Comparison of ENCODE assay signal across 13 cellular contexts in the genomic region with DNA sequence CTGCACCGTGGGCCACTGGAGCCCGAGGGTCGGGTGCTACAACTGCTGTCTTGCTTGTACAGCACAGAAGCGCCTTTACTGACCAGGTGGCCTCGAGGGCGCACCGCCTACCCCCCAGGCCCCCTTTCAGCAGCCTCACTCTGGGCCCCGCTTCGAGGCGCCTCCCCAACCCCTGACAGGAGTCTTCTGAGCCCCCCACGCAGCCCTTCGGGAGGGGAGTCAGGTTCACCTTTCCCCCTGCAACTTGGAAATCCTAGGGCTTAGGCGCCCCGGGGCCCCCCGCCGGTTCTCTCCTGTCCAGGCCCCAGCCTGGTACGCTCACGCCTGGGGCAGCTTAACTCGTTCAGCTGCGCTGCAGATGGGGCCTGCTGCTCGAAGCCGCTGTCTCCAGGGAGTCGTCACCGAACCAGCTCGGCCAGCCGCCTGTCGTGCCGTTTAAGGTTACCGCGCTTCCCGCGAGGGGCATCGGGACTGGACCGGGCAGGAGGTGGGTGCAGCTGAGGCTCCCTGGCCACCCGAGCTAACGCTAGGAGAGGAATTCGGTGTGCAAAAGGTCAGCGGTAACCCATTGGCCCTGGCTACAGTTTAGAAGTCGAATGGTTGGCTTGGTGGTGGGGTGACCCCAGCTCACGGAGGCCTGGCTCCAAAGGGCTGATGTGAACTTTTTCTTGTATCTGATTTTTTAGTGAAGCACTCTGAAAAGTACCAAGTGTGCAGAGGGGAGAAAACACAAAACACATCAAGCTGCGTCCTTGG. TPM values are rescaled to one million over a fixed set of nuclear protein-coding genes. Genes with fewer than 3 reads are reported as not detected.
DNase-seq lines count a peak whose midpoint lies in the region; ATAC-seq, FAIRE-seq and TF ChIP-seq lines count a peak whose summit lies in the region.
"Had no signal": no experiment of that assay in that cellular context is flagged by ENCODE, and none has a peak within 500 bp of the region (broad histone marks: within the 10 kb centered on the region; RNA-seq: fewer than 3 reads in every experiment).

No MANE protein-coding gene starts in this region.

- TF ChIP-seq POLR2A in sigmoid colon (IDR thresholded peaks at IDR 0.05) (no peak), stomach (IDR thresholded peaks at IDR 0.05) (no peak)

- TF ChIP-seq EP300 in sigmoid colon (IDR thresholded peaks at IDR 0.05) (no peak), stomach (IDR thresholded peaks at IDR 0.05) (no peak)

- H3K27ac Mint-ChIP-seq in activated CD4-positive, alpha-beta memory T cell treated with anti-CD3 and anti-CD28 coated beads, Interleukin-2, amount 10 ng/mL, durations not matched to agents 7 days and 5 days, result no peak overlapping the region
- H3K27ac Mint-ChIP-seq in activated CD4-positive, alpha-beta memory T cell treated with anti-CD3 and anti-CD28 coated beads for 36 hours, result no peak overlapping the region

- 0 out of 2 replicates have a peak overlapping the region, but pooled peaks have one; percentile 19 for H3K27ac ChIP-seq in SK-N-MC
- H3K27ac ChIP-seq in sigmoid colon, result peak overlapping the region in 3 of 4 donors; percentile 71 to 82 (median 77)
- peak overlapping the region in 1 of 5 donors; percentile 84 for H3K27ac ChIP-seq in stomach

- peaks cover 20% of the 10 kb centered on the region for H3K4me1 Mint-ChIP-seq in activated CD4-positive, alpha-beta memory T cell treated with anti-CD3 and anti-CD28 coated beads, Interleukin-2, amount 10 ng/mL, durations not matched to agents 7 days and 5 days
- peaks cover 7% of the 10 kb centered on the region for H3K4me1 Mint-ChIP-seq in activated CD4-positive, alpha-beta memory T cell treated with anti-CD3 and anti-CD28 coated beads for 36 hours (ENCODE audit: low read depth)

- DNase-seq in activated CD4-positive, alpha-beta memory T cell treated with anti-CD3 and anti-CD28 coated beads, Interleukin-2, amount 10 ng/mL, durations not matched to agents 7 days and 5 days, result no peak
- DNase-seq in activated CD4-positive, alpha-beta memory T cell treated with anti-CD3 and anti-CD28 coated beads for 36 hours, result no peak
- DNase-seq in SK-N-MC (ENCODE audit: low read depth, low spot score) (no peak), islet precursor cell (peak; percentile 82), sigmoid colon (no peak), HTR-8/SVneo (ENCODE audit: insufficient read length, low spot score) (no peak), stomach (no peak)
- DNase-seq: amniotic stem cell, left lung, NCI-H2081 treated with DMSO at 0.1 percent for 48 hours had no signal

- H3K36me3 ChIP-seq in SK-N-MC (ENCODE audit: insufficient read depth, low read length) (no peaks in the 10 kb centered on the region), sigmoid colon (no peaks in the 10 kb centered on the region), stomach (no peaks in the 10 kb centered on the region)
- H3K36me3 ChIP-seq: left lung, pancreas had no signal

- POLR2A ChIA-PET in activated CD4-positive, alpha-beta memory T cell treated with anti-CD3 and anti-CD28 coated beads, Interleukin-2, amount 10 ng/mL, durations not matched to agents 7 days and 5 days (lab: Charles Lee), result interaction anchor here (0.8 to 3.1 kb wide), 4 partner anchors 14 to 59 kb away, joined by 3 to 20 read pairs (median 4); a partner anchor contains a TSS
- POLR2A ChIA-PET in activated CD4-positive, alpha-beta memory T cell treated with anti-CD3 and anti-CD28 coated beads for 36 hours (lab: Charles Lee), result interaction anchor here (1.0 kb wide), 2 partner anchors 11 to 16 kb away, joined by 3 read pairs; no protein-coding TSS in a partner anchor

- H3K4me1 ChIP-seq in sigmoid colon (peaks cover 0 to 49% (median 16%) of the 10 kb centered on the region in 4 donors), stomach (peaks cover 0 to 61% (median 50%) of the 10 kb centered on the region in 4 donors)

- CTCF ChIA-PET in activated CD4-positive, alpha-beta memory T cell treated with anti-CD3 and anti-CD28 coated beads, Interleukin-2, amount 10 ng/mL, durations not matched to agents 7 days and 5 days (lab: Charles Lee), result no interaction called here
- CTCF ChIA-PET in activated CD4-positive, alpha-beta memory T cell treated with anti-CD3 and anti-CD28 coated beads for 36 hours (lab: Charles Lee), result no interaction called here

- no peak overlapping the region for H3K9ac ChIP-seq in SK-N-MC (ENCODE audit: insufficient read length)

- no peaks in the 10 kb centered on the region for H3K9me3 Mint-ChIP-seq in activated CD4-positive, alpha-beta memory T cell treated with anti-CD3 and anti-CD28 coated beads, Interleukin-2, amount 10 ng/mL, durations not matched to agents 7 days and 5 days
- no peaks in the 10 kb centered on the region for H3K9me3 Mint-ChIP-seq in activated CD4-positive, alpha-beta memory T cell treated with anti-CD3 and anti-CD28 coated beads for 36 hours

- H3K36me3 Mint-ChIP-seq in activated CD4-positive, alpha-beta memory T cell treated with anti-CD3 and anti-CD28 coated beads, Interleukin-2, amount 10 ng/mL, durations not matched to agents 7 days and 5 days (ENCODE audit: low read depth), result no peaks in the 10 kb centered on the region
- no peaks in the 10 kb centered on the region for H3K36me3 Mint-ChIP-seq in activated CD4-positive, alpha-beta memory T cell treated with anti-CD3 and anti-CD28 coated beads for 36 hours

- no peak overlapping the region for H3K4me3 ChIP-seq in SK-N-MC
- no peak overlapping the region for H3K4me3 ChIP-seq in sigmoid colon
- no peak overlapping the region for H3K4me3 ChIP-seq in stomach

- no peak for TF ChIP-seq CTCF in sigmoid colon (IDR thresholded peaks at IDR 0.05)
- TF ChIP-seq CTCF in stomach (IDR thresholded peaks at IDR 0.05), result no peak

- H3K27me3 Mint-ChIP-seq in activated CD4-positive, alpha-beta memory T cell treated with anti-CD3 and anti-CD28 coated beads, Interleukin-2, amount 10 ng/mL, durations not matched to agents 7 days and 5 days, result no peaks in the 10 kb centered on the region
- no peaks in the 10 kb centered on the region for H3K27me3 Mint-ChIP-seq in activated CD4-positive, alpha-beta memory T cell treated with anti-CD3 and anti-CD28 coated beads for 36 hours

- intact Hi-C loops in activated CD4-positive, alpha-beta memory T cell treated with anti-CD3 and anti-CD28 coated beads for 36 hours (cut with micrococcal nuclease), result no loop called here
- intact Hi-C loops in sigmoid colon (cut with DNase I), result loop anchor here (5.0 kb wide), 2 partner anchors 424 to 1354 kb away; a partner anchor contains a TSS
- intact Hi-C loops in stomach (cut with DNase I; ENCODE audit: low total_unique reads), result loop anchor here (10.0 kb wide), 1 partner anchor 62 kb away; a partner anchor contains a TSS

- no peak for FAIRE-seq in HTR-8/SVneo (lab: Jason Lieb, UNC)
- FAIRE-seq: pancreas, TTC549 had no signal

- peak overlapping the region; percentile 43 for H3K4me3 Mint-ChIP-seq in activated CD4-positive, alpha-beta memory T cell treated with anti-CD3 and anti-CD28 coated beads, Interleukin-2, amount 10 ng/mL, durations not matched to agents 7 days and 5 days
- no peak overlapping the region for H3K4me3 Mint-ChIP-seq in activated CD4-positive, alpha-beta memory T cell treated with anti-CD3 and anti-CD28 coated beads for 36 hours

- H3K9me3 ChIP-seq in SK-N-MC (ENCODE audit: low read depth, low read length) (no peaks in the 10 kb centered on the region), sigmoid colon (no peaks in the 10 kb centered on the region), stomach (no peaks in the 10 kb centered on the region)
- H3K9me3 ChIP-seq: left lung, pancreas had no signal

- WGBS in sigmoid colon, 2 donors, result 95 to 96% methylated on average over 41 of the region's 41 CpGs
- WGBS in stomach, 5 donors, result 46 to 99% (median 90%) methylated on average over 16 to 41 of the region's 41 CpGs

- ATAC-seq in HG03469 (IDR thresholded peaks at IDR 0.05; ENCODE audit: unreplicated experiment), result no peak
- ATAC-seq: pancreas had no signal

- H3K27me3 ChIP-seq in sigmoid colon, result peaks cover 0 to 14% (median 0%) of the 10 kb centered on the region in 3 donors
- peaks cover 0 to 53% (median 14%) of the 10 kb centered on the region in 3 donors for H3K27me3 ChIP-seq in stomach

RNA-seq across cellular contexts. Expression of a gene that starts 58.9 kb away (rescaled TPM):
- 10 to 100 TPM; 46.6 to 46.8 TPM for total RNA-seq in activated CD4-positive, alpha-beta memory T cell treated with anti-CD3 and anti-CD28 coated beads, Interleukin-2, amount 10 ng/mL, durations not matched to agents 7 days and 5 days
- total RNA-seq in activated CD4-positive, alpha-beta memory T cell treated with anti-CD3 and anti-CD28 coated beads for 36 hours, result 10 to 100 TPM; 33.7 to 35.0 TPM
- total RNA-seq in sigmoid colon (10 to 100 TPM; 15.8 to 31.6 (median 23.0) TPM), stomach (10 to 100 TPM; 11.0 to 45.5 (median 34.8) TPM)
- polyA plus RNA-seq in sigmoid colon (10 to 100 TPM in 1 of 3 donors, 1 to 10 TPM in 2; 3.5 to 11.5 (median 3.6) TPM), stomach (10 to 100 TPM in 1 of 3 donors, 1 to 10 TPM in 2; 4.4 to 11.8 (median 5.0) TPM)
